In the genomic region with DNA sequence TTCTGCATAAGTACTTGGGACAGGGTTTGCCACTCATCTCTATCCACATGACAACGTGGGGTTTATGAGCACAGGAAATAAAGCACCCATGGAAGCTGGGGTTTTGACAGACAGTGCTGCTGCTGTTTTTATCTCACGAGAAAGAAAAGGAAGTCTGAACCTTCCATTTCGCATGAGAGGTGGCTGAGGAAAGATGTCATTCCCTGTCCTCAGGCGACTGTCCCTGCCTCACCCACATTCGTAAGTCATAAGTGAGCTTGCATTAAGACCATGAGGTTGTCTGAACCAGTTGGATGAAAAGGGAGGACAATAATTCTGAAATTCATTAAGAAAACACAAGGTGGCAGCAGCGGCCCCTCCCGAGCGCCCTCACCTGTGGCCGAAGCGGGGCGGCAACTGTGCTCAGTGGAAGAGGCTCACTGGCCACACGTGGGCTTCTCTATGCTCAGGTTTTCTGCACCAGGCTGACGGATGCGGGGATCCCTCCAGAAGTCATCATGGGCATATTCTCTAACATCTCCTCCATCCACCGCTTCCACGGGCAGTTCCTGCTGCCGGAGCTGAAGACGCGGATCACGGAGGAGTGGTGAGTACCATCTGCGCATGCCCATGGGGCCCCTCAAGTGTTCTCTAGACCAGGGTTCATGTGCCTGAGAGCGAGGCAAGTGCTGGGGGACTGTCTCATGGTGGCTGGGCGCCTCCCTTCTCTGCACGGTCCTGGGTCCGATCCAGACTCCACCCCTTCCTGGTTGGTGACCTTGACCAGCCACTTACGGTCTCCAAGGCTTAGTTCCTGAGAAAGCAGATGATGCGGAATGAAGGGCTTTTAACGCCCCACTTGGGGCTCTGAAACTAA, we compare ENCODE assay signal across 8 cellular contexts. TPM values are rescaled to one million over a fixed set of nuclear protein-coding genes. Genes with fewer than 3 reads are reported as not detected.
DNase-seq lines count a peak whose midpoint lies in the region; ATAC-seq and TF ChIP-seq lines count a peak whose summit lies in the region.

No MANE protein-coding gene starts in this region.

- H3K27me3 ChIP-seq in SJCRH30 (no peaks in the 10 kb centered on the region), heart right ventricle (no peaks in the 10 kb centered on the region)

- peaks cover 54% of the 10 kb centered on the region for H3K4me1 Mint-ChIP-seq in activated naive CD4-positive, alpha-beta T cell treated with anti-CD3 and anti-CD28 coated beads for 36 hours (ENCODE audit: low read depth)

- CTCF ChIA-PET in activated naive CD4-positive, alpha-beta T cell treated with anti-CD3 and anti-CD28 coated beads for 36 hours (lab: Charles Lee): interaction anchor here (0.5 to 6.1 kb wide), 37 partner anchors 8 to 480 kb away, joined by 3 to 65 read pairs (median 5); a partner anchor contains a TSS

- no peaks in the 10 kb centered on the region for H3K27me3 Mint-ChIP-seq in activated naive CD4-positive, alpha-beta T cell treated with anti-CD3 and anti-CD28 coated beads for 36 hours (ENCODE audit: low read depth)

- intact Hi-C loops in activated naive CD4-positive, alpha-beta T cell treated with anti-CD3 and anti-CD28 coated beads for 36 hours (cut with micrococcal nuclease): loop anchor here (1.0 to 5.0 kb wide), 5 partner anchors 46 to 144 kb away; a partner anchor contains a TSS
- intact Hi-C loops in heart right ventricle (cut with DNase I): loop anchor here in 4 of 10 donors (5.0 to 10.0 kb wide), 4 partner anchors 61 to 959 kb away; a partner anchor contains a TSS
- intact Hi-C loops in sciatic nerve (cut with DNase I): no loop called here

- DNase-seq in EH (ENCODE audit: low read depth) (peak; percentile 38), HS-5 (ENCODE audit: low read depth) (peak; percentile 9), SJCRH30 (peak; percentile 44 to 76), heart right ventricle (peak; percentile 44 to 45), sciatic nerve (ENCODE audit: low spot score) (no peak)
- peak; percentile 82 for DNase-seq in activated naive CD4-positive, alpha-beta T cell treated with anti-CD3 and anti-CD28 coated beads for 36 hours

- 39 to 44% methylated on average over 28 of the region's 28 CpGs for WGBS in heart right ventricle, 2 donors

- peak overlapping the region; percentile 90 for H3K27ac Mint-ChIP-seq in activated naive CD4-positive, alpha-beta T cell treated with anti-CD3 and anti-CD28 coated beads for 36 hours

- peak; percentile 55 to 88 (median 80) for ATAC-seq in heart right ventricle
- peak; percentile 74 for ATAC-seq in sciatic nerve
- ATAC-seq in GM18858 (IDR thresholded peaks at IDR 0.05; ENCODE audit: unreplicated experiment): no peak
- ATAC-seq in HG02623 (IDR thresholded peaks at IDR 0.05; ENCODE audit: unreplicated experiment): no peak

- H3K4me3 Mint-ChIP-seq in activated naive CD4-positive, alpha-beta T cell treated with anti-CD3 and anti-CD28 coated beads for 36 hours: no peak overlapping the region

- H3K9me3 ChIP-seq in SJCRH30 (replicated peaks) (no peaks in the 10 kb centered on the region), heart right ventricle (peaks cover 0 to 17% (median 0%) of the 10 kb centered on the region in 11 donors)

- TF ChIP-seq CTCF in heart right ventricle (IDR thresholded peaks at IDR 0.05): peak; percentile 45 to 79 (median 72)

- H3K36me3 ChIP-seq in SJCRH30 (no peaks in the 10 kb centered on the region), heart right ventricle (peaks cover 0 to 59% (median 0%) of the 10 kb centered on the region in 9 donors)

- no peaks in the 10 kb centered on the region for H3K4me1 ChIP-seq in SJCRH30
- peaks cover 0 to 13% (median 7%) of the 10 kb centered on the region in 9 donors for H3K4me1 ChIP-seq in heart right ventricle

- H3K4me3 ChIP-seq in SJCRH30: no peak overlapping the region
- peak overlapping the region in 7 of 10 donors; percentile 10 to 40 (median 28) for H3K4me3 ChIP-seq in heart right ventricle

- H3K27ac ChIP-seq in SJCRH30 (no peak overlapping the region), heart right ventricle (no peak overlapping the region)

- H3K9me3 Mint-ChIP-seq in activated naive CD4-positive, alpha-beta T cell treated with anti-CD3 and anti-CD28 coated beads for 36 hours: peaks cover 6% of the 10 kb centered on the region

- peaks cover 54% of the 10 kb centered on the region for H3K36me3 Mint-ChIP-seq in activated naive CD4-positive, alpha-beta T cell treated with anti-CD3 and anti-CD28 coated beads for 36 hours (ENCODE audit: low read depth)

RNA-seq across cellular contexts. Expression of a gene that starts 54.7 kb away (rescaled TPM):
- total RNA-seq in SJCRH30 (2014; rRNA removed; shearing (Covaris generic)): not detected in 2 replicates
- 10 to 100 TPM; 62.7 to 68.3 TPM for total RNA-seq in activated naive CD4-positive, alpha-beta T cell treated with anti-CD3 and anti-CD28 coated beads for 36 hours
- 1 to 10 TPM in 3 of 10 donors, under 1 TPM in 6, not detected in 1; 0.40 to 2.1 (median 0.79) TPM for total RNA-seq in heart right ventricle
- under 1 TPM; 0.74 to 0.88 TPM for polyA plus RNA-seq in heart right ventricle
- 6.6 TPM for total RNA-seq in sciatic nerve

RNA-seq across cellular contexts. Expression of a gene that starts 56.5 kb away (rescaled TPM):
- 0.56 and 0.65 TPM in 2 replicates for total RNA-seq in SJCRH30 (2014; rRNA removed; shearing (Covaris generic))
- 10 to 100 TPM; 57.7 to 58.8 TPM for total RNA-seq in activated naive CD4-positive, alpha-beta T cell treated with anti-CD3 and anti-CD28 coated beads for 36 hours
- total RNA-seq in heart right ventricle (1 to 10 TPM in 9 of 10 donors, under 1 TPM in 1; 0.40 to 8.5 (median 2.2) TPM), sciatic nerve (11.1 TPM)
- 1 to 10 TPM; 1.6 to 2.3 TPM for polyA plus RNA-seq in heart right ventricle

Comparison
In these comparisons a context has a peak if more than half of its experiments do, and no peak if none do; other contexts are left out.
1. ATAC-seq: peak in heart right ventricle (8 of 8) and sciatic nerve (single experiment); none in GM18858 (single experiment) and HG02623 (single experiment).